13 cellular contexts compared by ENCODE assay signal in the genomic region with DNA sequence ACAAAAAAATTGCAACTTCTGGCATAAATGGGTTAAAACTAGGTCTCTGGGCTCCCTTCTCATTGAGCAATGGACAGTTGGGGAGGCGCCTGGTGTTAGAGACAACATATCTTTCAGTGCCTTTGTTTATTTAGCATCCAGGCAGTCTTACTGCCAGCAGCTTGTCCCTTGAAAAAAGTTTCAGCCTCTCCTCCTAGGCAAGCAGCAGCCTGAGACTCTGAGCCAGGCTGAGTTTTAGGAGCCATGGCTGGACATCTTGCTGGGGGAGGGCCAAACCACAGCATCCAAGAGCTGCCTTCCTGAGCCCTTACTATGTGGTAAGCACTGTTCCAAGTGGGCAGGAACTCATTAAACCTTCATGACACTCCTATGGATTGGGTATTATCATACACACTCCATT. TPM values are rescaled to one million over a fixed set of nuclear protein-coding genes. Genes with fewer than 3 reads are reported as not detected.
DNase-seq lines count a peak whose midpoint lies in the region; ATAC-seq and TF ChIP-seq lines count a peak whose summit lies in the region.
"Had no signal": no experiment of that assay in that cellular context is flagged by ENCODE, and none has a peak within 500 bp of the region (broad histone marks: within the 10 kb centered on the region; RNA-seq: fewer than 3 reads in every experiment).

No MANE protein-coding gene starts in this region.

- no peak for TF ChIP-seq CTCF in prostate gland (IDR thresholded peaks at IDR 0.05)

- H3K27ac ChIP-seq in prostate gland, result no peak overlapping the region
- H3K27ac ChIP-seq: colonic mucosa had no signal

- H3K4me1 ChIP-seq in prostate gland (replicated peaks), result no peaks in the 10 kb centered on the region
- H3K4me1 ChIP-seq: colonic mucosa had no signal

- no peak overlapping the region for H3K4me3 ChIP-seq in prostate gland
- H3K4me3 ChIP-seq: colonic mucosa had no signal

- DNase-seq in EL (peak; percentile 49), RPMI7951 (ENCODE audit: low read depth) (peak; percentile 24), fibroblast of peridontal ligament (ENCODE audit: extremely low read depth) (peak; percentile 67), prostate gland (ENCODE audit: low spot score) (peak; percentile 47), GOT3 (lab: John Stamatoyannopoulos, UW) (no peak), ACHN (no peak), NCI-H1930 (lab: John Stamatoyannopoulos, UW) (no peak)
- DNase-seq: activated CD8-positive, alpha-beta T cell treated with anti-CD3 and anti-CD28 coated beads, Interleukin-2, amount 10 ng/mL, durations not matched to agents 7 days and 5 days; aorta; colonic mucosa; DMS53; kidney had no signal

- TF ChIP-seq POLR2A in prostate gland (IDR thresholded peaks at IDR 0.05), result no peak

- no peaks in the 10 kb centered on the region for H3K9me3 ChIP-seq in prostate gland
- H3K9me3 ChIP-seq: colonic mucosa had no signal

- 25% methylated on average over 1 of the region's 1 CpG for WGBS in prostate gland

- H3K36me3 ChIP-seq in prostate gland, result no peaks in the 10 kb centered on the region
- H3K36me3 ChIP-seq: colonic mucosa had no signal

- ATAC-seq in HG03045 (IDR thresholded peaks at IDR 0.05; ENCODE audit: unreplicated experiment), result no peak
- ATAC-seq: activated CD8-positive, alpha-beta T cell treated with anti-CD3 and anti-CD28 coated beads, Interleukin-2, amount 10 ng/mL, durations not matched to agents 7 days and 5 days had no signal

- in situ Hi-C loops in ACHN (cut with HindIII; ENCODE audit: low pct_ligation_motif_present, low pct_unique_long_range_greater_than_20kb, low sequenced_read_pairs), result no loop called here

- intact Hi-C loops in prostate gland (cut with DNase I), result no loop called here

- no peaks in the 10 kb centered on the region for H3K27me3 ChIP-seq in prostate gland (replicated peaks; ENCODE audit: insufficient read depth)
- H3K27me3 ChIP-seq: colonic mucosa had no signal

RNA-seq across cellular contexts. Expression of gene JDP2, which starts 10.1 kb away (rescaled TPM):
- total RNA-seq in RPMI7951 (2014; rRNA removed; shearing (Covaris generic)), result 3.7 and 4.3 TPM in 2 replicates
- total RNA-seq in prostate gland, result 10 to 100 TPM; 27.1 to 34.0 TPM

Comparison
In these comparisons a context has a peak if more than half of its experiments do, and no peak if none do; other contexts are left out.
1. DNase-seq: peak in EL (single experiment), RPMI7951 (single experiment), fibroblast of peridontal ligament (single experiment) and prostate gland (single experiment); none in GOT3 (single experiment), ACHN (single experiment) and NCI-H1930 (0 of 2).